ENCODE assay signal across 31 cellular contexts in the genomic region with DNA sequence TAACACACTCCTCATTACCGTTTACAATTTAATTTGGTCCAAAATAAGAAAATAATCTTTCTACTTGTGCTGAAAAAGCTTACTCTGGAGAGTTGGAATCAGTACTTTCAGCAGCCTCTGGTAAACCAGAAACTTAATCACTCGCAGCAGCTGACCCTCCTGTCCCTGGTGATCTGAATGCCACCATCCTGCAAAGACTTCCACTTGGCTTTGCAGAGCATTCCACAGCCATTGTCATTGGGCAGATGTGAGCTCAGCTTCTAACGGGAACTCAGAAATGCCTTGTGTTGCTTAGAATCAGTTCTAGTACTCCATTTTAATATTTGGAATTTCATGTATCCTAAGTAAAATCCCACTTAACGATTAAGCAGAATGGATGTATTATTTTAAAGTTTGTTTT.
"Had no signal": no experiment of that assay in that cellular context is flagged by ENCODE, and none has a peak within 500 bp of the region (broad histone marks: within the 10 kb centered on the region; RNA-seq: fewer than 3 reads in every experiment).

No MANE protein-coding gene starts in this region.

- H3K27me3 ChIP-seq: Peyer's patch had no signal

- H3K27ac ChIP-seq: KMS-11, Peyer's patch, RWPE1, SJSA1 had no signal

- H3K36me3 ChIP-seq: MG63, Peyer's patch, SJSA1 had no signal

- H3K36me3 Mint-ChIP-seq: activated CD8-positive, alpha-beta memory T cell treated with anti-CD3 and anti-CD28 coated beads, Interleukin-2, amount 10 ng/mL, durations not matched to agents 7 days and 5 days; activated naive CD8-positive, alpha-beta T cell; brain had no signal

- H3K27me3 Mint-ChIP-seq: activated CD4-positive, alpha-beta T cell treated with anti-CD3 and anti-CD28 coated beads, Interleukin-2, amount 10 ng/mL, durations not matched to agents 24 days and 14 days; activated CD8-positive, alpha-beta memory T cell treated with anti-CD3 and anti-CD28 coated beads, Interleukin-2, amount 10 ng/mL, durations not matched to agents 7 days and 5 days; brain had no signal

- H3K9me3 ChIP-seq: MG63, Peyer's patch, SJSA1 had no signal

- H3K4me1 Mint-ChIP-seq: activated B cell treated with CpG ODN at 0.5 μM for 24 hours; activated CD4-positive, alpha-beta T cell treated with anti-CD3 and anti-CD28 coated beads, Interleukin-2, amount 10 ng/mL, durations not matched to agents 24 days and 14 days; activated CD8-positive, alpha-beta memory T cell treated with anti-CD3 and anti-CD28 coated beads, Interleukin-2, amount 10 ng/mL, durations not matched to agents 7 days and 5 days had no signal

- H3K4me1 ChIP-seq: Peyer's patch, SJSA1 had no signal

- ATAC-seq: activated CD8-positive, alpha-beta memory T cell treated with anti-CD3 and anti-CD28 coated beads, Interleukin-2, amount 10 ng/mL, durations not matched to agents 7 days and 5 days; SK-N-SH treated with all-trans-retinoic acid at 6 μM for 48 hours had no signal

- DNase-seq: activated B cell treated with CpG ODN at 0.5 μM for 24 hours; activated CD4-positive, alpha-beta T cell treated with anti-CD3 and anti-CD28 coated beads for 1 hour; activated CD4-positive, alpha-beta T cell treated with anti-CD3 and anti-CD28 coated beads, Interleukin-2, amount 10 ng/mL, durations not matched to agents 24 days and 14 days; activated CD4-positive, alpha-beta T cell treated with anti-CD3 and anti-CD28 coated beads, Interleukin-2, amount 50 U/mL, for 48 hours; activated CD8-positive, alpha-beta memory T cell treated with anti-CD3 and anti-CD28 coated beads, Interleukin-2, amount 10 ng/mL, durations not matched to agents 7 days and 5 days; activated effector memory CD4-positive, alpha-beta T cell treated with Interleukin-2 at 50 U/mL for 16 hours; activated naive CD4-positive, alpha-beta T cell; activated T-cell treated with anti-CD3 and anti-CD28 coated beads, Interleukin-2, amount 50 U/mL, for 24 hours; amygdala; MG63; MV-4-11; NCI-H1092 treated with DMSO at 0.1 percent for 48 hours; NCI-H1417 treated with DMSO at 0.1 percent for 48 hours; NCI-H1694; NCI-H2029; NCI-H2107; NCI-H345; NCI-H510A; NCI-H526 treated with DMSO at 0.1 percent for 48 hours; Peyer's patch; Right ventricle myocardium superior; SW 1271; T-helper 9 cell had no signal

- H3K27ac Mint-ChIP-seq: activated B cell treated with CpG ODN at 0.5 μM for 24 hours; activated CD4-positive, alpha-beta T cell treated with anti-CD3 and anti-CD28 coated beads, Interleukin-2, amount 10 ng/mL, durations not matched to agents 24 days and 14 days; activated CD8-positive, alpha-beta memory T cell treated with anti-CD3 and anti-CD28 coated beads, Interleukin-2, amount 10 ng/mL, durations not matched to agents 7 days and 5 days; activated naive CD8-positive, alpha-beta T cell; activated T-cell treated with anti-CD3 and anti-CD28 coated beads, Interleukin-2, amount 50 U/mL, for 24 hours; activated T-helper 1 cell treated with anti-CD3 and anti-CD28 coated beads, Interleukin-12 subunit alpha, Interleukin-12 subunit beta, Interleukin-2, Interleukin-4 antibody, amounts not matched to agents 30 ng/mL and 10 ng/mL and 1 ng/mL, durations not matched to agents 14 hours and 24 hours and 36 hours; T-helper 1 cell treated with Interleukin-12 subunit alpha and Interleukin-12 subunit beta and Interleukin-4 antibody, amounts not matched to agents 30 μg/mL and 1 μg/mL, for 36 hours had no signal

- H3K4me3 ChIP-seq: MG63, Peyer's patch, SJSA1 had no signal

- H3K9me3 Mint-ChIP-seq: activated B cell treated with CpG ODN at 0.5 μM for 24 hours; activated CD4-positive, alpha-beta T cell treated with anti-CD3 and anti-CD28 coated beads, Interleukin-2, amount 10 ng/mL, durations not matched to agents 24 days and 14 days; activated T-cell treated with anti-CD3 and anti-CD28 coated beads, Interleukin-2, amount 50 U/mL, for 24 hours; activated T-helper 1 cell treated with anti-CD3 and anti-CD28 coated beads, Interleukin-12 subunit alpha, Interleukin-12 subunit beta, Interleukin-2, Interleukin-4 antibody, amounts not matched to agents 30 ng/mL and 10 ng/mL and 1 ng/mL, durations not matched to agents 14 hours and 24 hours and 36 hours; brain; T-helper 1 cell treated with Interleukin-12 subunit alpha and Interleukin-12 subunit beta and Interleukin-4 antibody, amounts not matched to agents 30 μg/mL and 1 μg/mL, for 36 hours had no signal

- H3K4me3 Mint-ChIP-seq: activated B cell treated with CpG ODN at 0.5 μM for 24 hours; activated CD4-positive, alpha-beta T cell treated with anti-CD3 and anti-CD28 coated beads, Interleukin-2, amount 10 ng/mL, durations not matched to agents 24 days and 14 days; activated CD8-positive, alpha-beta memory T cell treated with anti-CD3 and anti-CD28 coated beads, Interleukin-2, amount 10 ng/mL, durations not matched to agents 7 days and 5 days; activated naive CD8-positive, alpha-beta T cell; activated T-cell treated with anti-CD3 and anti-CD28 coated beads, Interleukin-2, amount 50 U/mL, for 24 hours; activated T-helper 1 cell treated with anti-CD3 and anti-CD28 coated beads, Interleukin-12 subunit alpha, Interleukin-12 subunit beta, Interleukin-2, Interleukin-4 antibody, amounts not matched to agents 30 ng/mL and 10 ng/mL and 1 ng/mL, durations not matched to agents 14 hours and 24 hours and 36 hours; brain; T-helper 1 cell treated with Interleukin-12 subunit alpha and Interleukin-12 subunit beta and Interleukin-4 antibody, amounts not matched to agents 30 μg/mL and 1 μg/mL, for 36 hours had no signal
